Comparison of ENCODE assay signal across 33 cellular contexts in genomic region chr10:7189909-7190308, GRCh38.
"Had no signal": no experiment of that assay in that cellular context is flagged by ENCODE, and none has a peak within 500 bp of the region (broad histone marks: within the 10 kb centered on the region; RNA-seq: fewer than 3 reads in every experiment).

No MANE protein-coding gene starts in this region.

- H3K27me3 ChIP-seq: adrenal gland, body of pancreas, breast epithelium had no signal

- DNase-seq: activated CD4-positive, alpha-beta memory T cell treated with anti-CD3 and anti-CD28 coated beads, Interleukin-2, amount 10 ng/mL, durations not matched to agents 7 days and 5 days; activated CD4-positive, alpha-beta T cell treated with anti-CD3 and anti-CD28 coated beads for 1 hour; activated CD4-positive, alpha-beta T cell treated with anti-CD3 and anti-CD28 coated beads for 48 hours; activated CD4-positive, CD25-positive, alpha-beta regulatory T cell; activated gamma-delta T cell treated with Interleukin-2 at 50 U/mL for 16 hours; activated naive CD4-positive, alpha-beta T cell treated with anti-CD3 and anti-CD28 coated beads, Interleukin-2, amount 10 ng/mL, durations not matched to agents 7 days and 5 days; activated T-cell treated with anti-CD3 and anti-CD28 coated beads for 4 hours; activated T-cell treated with anti-CD3 and anti-CD28 coated beads, Interleukin-2, amount 50 U/mL, for 4 hours; adrenal gland; body of pancreas; cerebellar nuclear complex; NCI-H1105; NCI-H1417 treated with DMSO at 0.1 percent for 48 hours; NCI-H187 treated with DMSO at 0.1 percent for 48 hours; NCI-H2081; NCI-H2171 treated with DMSO at 0.1 percent for 48 hours; NCI-H226; NCI-H446 treated with DMSO at 0.1 percent for 48 hours; NCI-H526; NCI-H748 treated with DMSO at 0.1 percent for 48 hours; NK-92 treated with Interleukin-12 subunit alpha and Interleukin-12 subunit beta, amount 100 ng/mL, for 24 hours; PC-9; SIG-M5; T-cell; T-helper 2 cell; T-helper 9 cell had no signal

- H3K4me3 Mint-ChIP-seq: activated CD4-positive, alpha-beta memory T cell treated with anti-CD3 and anti-CD28 coated beads, Interleukin-2, amount 10 ng/mL, durations not matched to agents 7 days and 5 days; activated naive CD4-positive, alpha-beta T cell treated with anti-CD3 and anti-CD28 coated beads, Interleukin-2, amount 10 ng/mL, durations not matched to agents 7 days and 5 days; activated T-cell treated with anti-CD3 and anti-CD28 coated beads, Interleukin-2, amount 50 U/mL, for 4 hours; activated T-helper 1 cell treated with anti-CD3 and anti-CD28 coated beads, Interleukin-12 subunit alpha, Interleukin-12 subunit beta, Interleukin-2, Interleukin-4 antibody, amounts not matched to agents 30 ng/mL and 10 ng/mL and 1 ng/mL, durations not matched to agents 14 hours and 24 hours and 36 hours had no signal

- ATAC-seq: activated T-cell treated with anti-CD3 and anti-CD28 coated beads, Interleukin-2, amount 50 U/mL, for 4 hours; body of pancreas; K562; Right ventricle myocardium inferior; SK-N-SH treated with all-trans-retinoic acid at 6 μM for 48 hours; T-cell had no signal

- H3K27me3 Mint-ChIP-seq: activated CD4-positive, alpha-beta memory T cell treated with anti-CD3 and anti-CD28 coated beads, Interleukin-2, amount 10 ng/mL, durations not matched to agents 7 days and 5 days; activated naive CD4-positive, alpha-beta T cell treated with anti-CD3 and anti-CD28 coated beads, Interleukin-2, amount 10 ng/mL, durations not matched to agents 7 days and 5 days; T-cell had no signal

- H3K36me3 ChIP-seq: breast epithelium had no signal

- H3K4me1 ChIP-seq: adrenal gland, body of pancreas, breast epithelium had no signal

- H3K4me3 ChIP-seq: adrenal gland, body of pancreas, breast epithelium, K562, PC-9 had no signal

- H3K27ac ChIP-seq: adrenal gland, body of pancreas, breast epithelium, PC-9, RWPE1, VCaP had no signal

- H3K9me3 ChIP-seq: adrenal gland had no signal

- H3K27ac Mint-ChIP-seq: activated CD4-positive, alpha-beta memory T cell treated with anti-CD3 and anti-CD28 coated beads, Interleukin-2, amount 10 ng/mL, durations not matched to agents 7 days and 5 days; activated T-helper 1 cell treated with anti-CD3 and anti-CD28 coated beads, Interleukin-12 subunit alpha, Interleukin-12 subunit beta, Interleukin-2, Interleukin-4 antibody, amounts not matched to agents 30 ng/mL and 10 ng/mL and 1 ng/mL, durations not matched to agents 14 hours and 24 hours and 36 hours had no signal
